Comparison of ENCODE assay signal across 28 cellular contexts in genomic region chr16:83044589-83044988, GRCh38.
"Had no signal": no experiment of that assay in that cellular context is flagged by ENCODE, and none has a peak within 500 bp of the region (broad histone marks: within the 10 kb centered on the region; RNA-seq: fewer than 3 reads in every experiment).

No MANE protein-coding gene starts in this region.

- H3K27ac Mint-ChIP-seq: naive thymus-derived CD8-positive, alpha-beta T cell; nephron; neural progenitor cell; progenitor cell of endocrine pancreas; stimulated activated effector memory CD8-positive, alpha-beta T cell treated with anti-CD3 and anti-CD28 coated beads, Interleukin-12 subunit alpha, Interleukin-12 subunit beta, amount 100 ng/mL, for 72 hours; stimulated activated naive B cell treated with anti-CD40 and anti-IgM and Interleukin-4, amounts not matched to agents 10 μg/mL and 1 μg/mL and 100 μg/mL, for 72 hours; stimulated activated naive CD8-positive, alpha-beta T cell treated with anti-CD3 and anti-CD28 coated beads, Interleukin-15, Interleukin-2, amounts not matched to agents 100 ng/mL and 50 ng/mL, for 24 hours had no signal

- H3K4me3 Mint-ChIP-seq: naive thymus-derived CD8-positive, alpha-beta T cell; nephron; neural progenitor cell; stimulated activated effector memory CD8-positive, alpha-beta T cell treated with anti-CD3 and anti-CD28 coated beads, Interleukin-12 subunit alpha, Interleukin-12 subunit beta, amount 100 ng/mL, for 72 hours; stimulated activated naive B cell treated with anti-CD40 and anti-IgM and Interleukin-4, amounts not matched to agents 10 μg/mL and 1 μg/mL and 100 μg/mL, for 72 hours; stimulated activated naive CD8-positive, alpha-beta T cell treated with anti-CD3 and anti-CD28 coated beads, Interleukin-15, Interleukin-2, amounts not matched to agents 100 ng/mL and 50 ng/mL, for 24 hours had no signal

- H3K4me3 ChIP-seq: neural progenitor cell, ovary, psoas muscle, right lobe of liver, sigmoid colon, stomach, thoracic aorta, thyroid gland, tibial nerve, upper lobe of left lung, vagina had no signal

- ATAC-seq: naive thymus-derived CD8-positive, alpha-beta T cell; psoas muscle; right cardiac atrium; right lobe of liver; stimulated activated effector memory CD8-positive, alpha-beta T cell treated with anti-CD3 and anti-CD28 coated beads, Interleukin-12 subunit alpha, Interleukin-12 subunit beta, amount 100 ng/mL, for 72 hours; stimulated activated naive B cell treated with anti-CD40 and anti-IgM and Interleukin-4, amounts not matched to agents 10 μg/mL and 1 μg/mL and 100 μg/mL, for 72 hours had no signal

- H3K9me3 Mint-ChIP-seq: neural progenitor cell; stimulated activated effector memory CD8-positive, alpha-beta T cell treated with anti-CD3 and anti-CD28 coated beads, Interleukin-12 subunit alpha, Interleukin-12 subunit beta, amount 100 ng/mL, for 72 hours had no signal

- H3K4me1 Mint-ChIP-seq: nephron; stimulated activated naive B cell treated with anti-CD40 and anti-IgM and Interleukin-4, amounts not matched to agents 10 μg/mL and 1 μg/mL and 100 μg/mL, for 72 hours had no signal

- H3K27me3 ChIP-seq: neural progenitor cell, ovary, right lobe of liver, sigmoid colon, stomach, thyroid gland, tibial nerve, upper lobe of left lung, vagina had no signal

- H3K79me2 ChIP-seq: parathyroid adenoma had no signal

- H3K9me3 ChIP-seq: ovary, psoas muscle, right lobe of liver, sigmoid colon, thoracic aorta, thyroid gland, tibial nerve, upper lobe of left lung, vagina had no signal

- H2AFZ ChIP-seq: neural progenitor cell, parathyroid adenoma had no signal

- H3K36me3 Mint-ChIP-seq: neural progenitor cell; stimulated activated effector memory CD8-positive, alpha-beta T cell treated with anti-CD3 and anti-CD28 coated beads, Interleukin-12 subunit alpha, Interleukin-12 subunit beta, amount 100 ng/mL, for 72 hours; stimulated activated naive B cell treated with anti-CD40 and anti-IgM and Interleukin-4, amounts not matched to agents 10 μg/mL and 1 μg/mL and 100 μg/mL, for 72 hours had no signal

- H3K27me3 Mint-ChIP-seq: stimulated activated naive B cell treated with anti-CD40 and anti-IgM and Interleukin-4, amounts not matched to agents 10 μg/mL and 1 μg/mL and 100 μg/mL, for 72 hours; stimulated activated naive CD8-positive, alpha-beta T cell treated with anti-CD3 and anti-CD28 coated beads, Interleukin-15, Interleukin-2, amounts not matched to agents 100 ng/mL and 50 ng/mL, for 24 hours had no signal

- H3K9ac ChIP-seq: neural progenitor cell, parathyroid adenoma had no signal

- H3K36me3 ChIP-seq: neural progenitor cell, ovary, right lobe of liver, sigmoid colon, stomach, thoracic aorta, thyroid gland, tibial nerve, upper lobe of left lung, vagina had no signal

- DNase-seq: naive thymus-derived CD8-positive, alpha-beta T cell; occipital lobe; ovary; posterior cingulate gyrus; psoas muscle; right cardiac atrium; right lobe of liver; sigmoid colon; small intestine; stimulated activated CD4-positive, alpha-beta T cell treated with anti-CD3 and anti-CD28 coated beads, Interleukin-15, amount 100 ng/mL, for 24 hours; stimulated activated CD4-positive, alpha-beta T cell treated with anti-CD3 and anti-CD28 coated beads, Interleukin-2, amount 100 ng/mL, for 24 hours; stimulated activated CD4-positive, alpha-beta T cell treated with anti-CD3 and anti-CD28 coated beads, Interleukin-2, amount 100 ng/mL, for 48 hours; stimulated activated CD4-positive, alpha-beta T cell treated with anti-CD3 and anti-CD28 coated beads, Interleukin-4, amount 100 ng/mL, for 24 hours; stimulated activated naive B cell treated with anti-CD40 and anti-IgM and Interleukin-4, amounts not matched to agents 10 μg/mL and 1 μg/mL and 100 μg/mL, for 72 hours; stimulated activated naive CD4-positive, alpha-beta T cell treated with Interleukin-2 at 50 U/mL for 16 hours; stomach; thyroid gland; trophoblast cell; upper lobe of left lung had no signal

- H3K27ac ChIP-seq: neural progenitor cell, ovary, parathyroid adenoma, psoas muscle, right lobe of liver, sigmoid colon, stomach, thoracic aorta, thyroid gland, tibial nerve, upper lobe of left lung, vagina had no signal

- H3K4me1 ChIP-seq: neural progenitor cell, parathyroid adenoma, sigmoid colon, stomach, thyroid gland, tibial nerve had no signal

- H3K4me2 ChIP-seq: neural progenitor cell had no signal
